In the genomic region with DNA sequence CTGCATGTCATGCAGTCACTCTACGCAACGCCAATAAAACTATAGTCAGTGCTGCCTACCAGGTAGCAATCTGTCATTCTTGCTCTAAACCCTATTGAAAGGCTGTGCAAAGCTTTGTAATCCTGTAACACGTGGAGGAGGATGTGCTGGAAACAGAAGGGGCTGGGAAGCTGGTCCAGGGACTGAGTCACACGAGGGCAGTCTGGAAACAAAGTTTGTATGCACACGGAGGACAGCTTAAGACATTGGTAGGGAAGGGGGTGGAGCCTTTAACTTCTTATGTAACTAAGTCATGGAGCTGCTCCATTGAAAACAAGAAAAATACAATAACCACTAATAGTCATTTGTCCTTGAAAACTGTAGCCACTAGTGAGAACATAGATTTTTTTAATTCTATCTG, we compare ENCODE assay signal across 14 cellular contexts.
A peak's percentile ranks its signal among the peaks of the same experiment; 100 is the strongest.
DNase-seq lines count a peak whose midpoint lies in the region; ATAC-seq, FAIRE-seq and TF ChIP-seq lines count a peak whose summit lies in the region.
"Had no signal": no experiment of that assay in that cellular context is flagged by ENCODE, and none has a peak within 500 bp of the region (broad histone marks: within the 10 kb centered on the region; RNA-seq: fewer than 3 reads in every experiment).

No MANE protein-coding gene starts in this region.

- peak; percentile 33 for FAIRE-seq in HTR-8/SVneo (lab: Jason Lieb, UNC)

- in situ Hi-C loops in astrocyte of the cerebellum (cut with HindIII; ENCODE audit: low sequenced_read_pairs), result no loop called here

- TF ChIP-seq CTCF in astrocyte of the cerebellum (IDR thresholded peaks at IDR 0.05; ENCODE audit: low read depth, low read length, missing control alignments) (no peak), fibroblast of villous mesenchyme (IDR thresholded peaks at IDR 0.05; ENCODE audit: insufficient read depth, low read depth, low read length) (no peak), tibial artery (IDR thresholded peaks at IDR 0.05) (no peak)

- no peaks in the 10 kb centered on the region for H3K9me3 ChIP-seq in tibial artery
- H3K9me3 ChIP-seq: adrenal gland had no signal

- H3K36me3 ChIP-seq in tibial artery, result no peaks in the 10 kb centered on the region
- H3K36me3 ChIP-seq: adrenal gland had no signal

- H3K27me3 ChIP-seq in tibial artery, result no peaks in the 10 kb centered on the region
- H3K27me3 ChIP-seq: adrenal gland had no signal

- no peak overlapping the region for H3K27ac ChIP-seq in tibial artery
- H3K27ac ChIP-seq: adrenal gland had no signal

- DNase-seq in HTR-8/SVneo (ENCODE audit: insufficient read length, low spot score) (no peak), astrocyte of the cerebellum (ENCODE audit: low read depth) (peak; percentile 26), fibroblast of villous mesenchyme (ENCODE audit: low read depth) (peak; percentile 61), tibial artery (peak; percentile 55 to 72), amygdala (lab: John Stamatoyannopoulos, UW) (no peak)
- DNase-seq in activated naive CD4-positive, alpha-beta T cell treated with anti-CD3 and anti-CD28 coated beads, Interleukin-2, amount 50 U/mL, for 16 hours, result no peak
- DNase-seq: adrenal gland; CD4-positive, alpha-beta T cell; DMS79; naive B cell; NCI-H187 treated with DMSO at 0.1 percent for 48 hours; NCI-H510A treated with DMSO at 0.1 percent for 48 hours; stimulated activated CD4-positive, alpha-beta T cell treated with anti-CD3 and anti-CD28 coated beads, Interleukin-2, amount 100 ng/mL, for 48 hours had no signal

- intact Hi-C loops in tibial artery (cut with DNase I; ENCODE audit: low total_unique reads), result no loop called here

- ATAC-seq in HG03159 (IDR thresholded peaks at IDR 0.05; ENCODE audit: unreplicated experiment), result no peak

- H3K4me1 ChIP-seq in tibial artery, result peaks cover 0 to 11% (median 5%) of the 10 kb centered on the region in 4 donors
- H3K4me1 ChIP-seq: adrenal gland had no signal

- H3K4me3 ChIP-seq in astrocyte of the cerebellum (ENCODE audit: low read depth, low read length), result no peak overlapping the region
- no peak overlapping the region for H3K4me3 ChIP-seq in fibroblast of villous mesenchyme (ENCODE audit: low read depth, low read length)
- no peak overlapping the region for H3K4me3 ChIP-seq in tibial artery
- H3K4me3 ChIP-seq: adrenal gland had no signal

Comparison
In these comparisons a context has a peak if more than half of its experiments do, and no peak if none do; other contexts are left out.
1. DNase-seq: peak in astrocyte of the cerebellum (single experiment), fibroblast of villous mesenchyme (single experiment) and tibial artery (2 of 2); none in HTR-8/SVneo (single experiment), activated naive CD4-positive, alpha-beta T cell treated with anti-CD3 and anti-CD28 coated beads, Interleukin-2, amount 50 U/mL, for 16 hours (single experiment) and amygdala (0 of 56).